19 cellular contexts compared by ENCODE assay signal in genomic region chr5:144072518-144072927, GRCh38.
DNase-seq lines count a peak whose midpoint lies in the region; ATAC-seq and TF ChIP-seq lines count a peak whose summit lies in the region.
"Had no signal": no experiment of that assay in that cellular context is flagged by ENCODE, and none has a peak within 500 bp of the region (broad histone marks: within the 10 kb centered on the region; RNA-seq: fewer than 3 reads in every experiment).

No MANE protein-coding gene starts in this region.

- H3K36me3 ChIP-seq in mesenchymal stem cell (ENCODE audit: control insufficient read depth in 1 of 2, insufficient read depth in 2 of 2, low read depth in 1 of 2, low read length in 2 of 2) (no peaks in the 10 kb centered on the region), testis (ENCODE audit: low read depth, missing control alignments) (no peaks in the 10 kb centered on the region)
- H3K36me3 ChIP-seq: tibial artery had no signal

- H2AFZ ChIP-seq in mesenchymal stem cell (ENCODE audit: low read depth, low read length), result no peak overlapping the region

- no peaks in the 10 kb centered on the region for H3K27me3 ChIP-seq in mesenchymal stem cell (ENCODE audit: control insufficient read depth in 1 of 2, insufficient read depth in 1 of 2, low read length in 2 of 2)
- H3K27me3 ChIP-seq in testis, result no peaks in the 10 kb centered on the region
- H3K27me3 ChIP-seq: tibial artery had no signal

- no peak for ATAC-seq in HG03280 (IDR thresholded peaks at IDR 0.05; ENCODE audit: unreplicated experiment)
- ATAC-seq: activated naive CD8-positive, alpha-beta T cell treated with anti-CD3 and anti-CD28 coated beads, Interleukin-2, amount 50 U/mL, for 24 hours; activated T-cell treated with anti-CD3 and anti-CD28 coated beads, Interleukin-2, amount 50 U/mL, for 4 hours; K562; T-helper 17 cell had no signal

- peak; percentile 40 for DNase-seq in AG20443 (ENCODE audit: low spot score)
- DNase-seq in NCI-H226, result peak; percentile 76
- DNase-seq in dedifferentiated amniotic fluid mesenchymal stem cell (ENCODE audit: extremely low spot score), result peak; percentile 80
- no peak for DNase-seq in mesenchymal stem cell
- no peak for DNase-seq in testis
- DNase-seq in activated CD4-positive, alpha-beta T cell treated with anti-CD3 and anti-CD28 coated beads, Interleukin-2, amount 50 U/mL, for 4 hours, result no peak
- no peak for DNase-seq in stimulated activated CD4-positive, alpha-beta T cell treated with anti-CD3 and anti-CD28 coated beads, Interleukin-4, amount 100 ng/mL, for 24 hours
- DNase-seq: activated CD4-positive, alpha-beta T cell treated with anti-CD3 and anti-CD28 coated beads, Interleukin-2, amount 10 ng/mL, durations not matched to agents 7 days and 5 days; activated naive CD8-positive, alpha-beta T cell treated with anti-CD3 and anti-CD28 coated beads, Interleukin-2, amount 50 U/mL, for 24 hours; activated T-cell treated with anti-CD3 and anti-CD28 coated beads, Interleukin-2, amount 50 U/mL, for 4 hours; C1 segment of cervical spinal cord; cortex of kidney; immature natural killer cell; NCI-H1436 treated with DMSO at 0.1 percent for 48 hours; NCI-H524 treated with DMSO at 0.1 percent for 48 hours; T-helper 17 cell; tibial artery had no signal

- no peak overlapping the region for H3K4me3 ChIP-seq in mesenchymal stem cell (ENCODE audit: insufficient read depth in 1 of 2, low read depth in 1 of 2, low read length in 2 of 2)
- H3K4me3 ChIP-seq in testis, result no peak overlapping the region
- H3K4me3 ChIP-seq: K562, tibial artery had no signal

- no peaks in the 10 kb centered on the region for H3K79me1 ChIP-seq in mesenchymal stem cell (replicated peaks; ENCODE audit: low read length, poor library complexity, severe bottlenecking)

- no peak overlapping the region for H2AK5ac ChIP-seq in mesenchymal stem cell (ENCODE audit: low read length, severe bottlenecking)

- no peak overlapping the region for H3K14ac ChIP-seq in mesenchymal stem cell (ENCODE audit: low read length in 2 of 2)

- intact Hi-C loops in testis (cut with DNase I; ENCODE audit: low total_unique reads), result no loop called here

- no peak overlapping the region for H3K18ac ChIP-seq in mesenchymal stem cell (ENCODE audit: low read depth in 1 of 2, low read length in 2 of 2)

- H4K8ac ChIP-seq in mesenchymal stem cell (ENCODE audit: low read length), result no peak overlapping the region

- no peak overlapping the region for H2BK5ac ChIP-seq in mesenchymal stem cell (ENCODE audit: low read depth, low read length, poor library complexity, severe bottlenecking)

- peak overlapping the region; percentile 50 for H3K9ac ChIP-seq in mesenchymal stem cell (ENCODE audit: low read length)

- H3K4ac ChIP-seq in mesenchymal stem cell (ENCODE audit: low read depth in 1 of 2, low read length in 2 of 2), result no peak overlapping the region

- no peak overlapping the region for H2BK12ac ChIP-seq in mesenchymal stem cell (ENCODE audit: low read length in 2 of 2)

- TF ChIP-seq CTCF in testis (IDR thresholded peaks at IDR 0.05), result no peak

- no peak overlapping the region for H4K91ac ChIP-seq in mesenchymal stem cell (ENCODE audit: low read length)

- no peak overlapping the region for H2BK120ac ChIP-seq in mesenchymal stem cell (ENCODE audit: low read depth, low read length)

- H3K23ac ChIP-seq in mesenchymal stem cell (ENCODE audit: low read length in 2 of 2), result no peak overlapping the region

- no peaks in the 10 kb centered on the region for H3K9me3 ChIP-seq in mesenchymal stem cell (ENCODE audit: control insufficient read depth, low read length)
- no peaks in the 10 kb centered on the region for H3K9me3 ChIP-seq in testis
- H3K9me3 ChIP-seq: tibial artery had no signal

- H3K27ac ChIP-seq in mesenchymal stem cell (ENCODE audit: low read length, poor library complexity, severe bottlenecking), result no peak overlapping the region
- no peak overlapping the region for H3K27ac ChIP-seq in testis
- H3K27ac ChIP-seq: tibial artery had no signal

- no peaks in the 10 kb centered on the region for H3K4me1 ChIP-seq in mesenchymal stem cell (ENCODE audit: control insufficient read depth, insufficient read depth, low read depth, low read length)
- H3K4me1 ChIP-seq in testis, result no peaks in the 10 kb centered on the region
- H3K4me1 ChIP-seq: tibial artery had no signal

- no peak for TF ChIP-seq POLR2A in testis (IDR thresholded peaks at IDR 0.05)

- H3K4me2 ChIP-seq in mesenchymal stem cell (ENCODE audit: low read length, poor library complexity, severe bottlenecking), result no peak overlapping the region

- no peak overlapping the region for H2BK15ac ChIP-seq in mesenchymal stem cell (ENCODE audit: low read depth, poor library complexity, severe bottlenecking)

Comparison
In these comparisons a context has a peak if more than half of its experiments do, and no peak if none do; other contexts are left out.
1. DNase-seq: peak in AG20443 (single experiment), NCI-H226 (single experiment) and dedifferentiated amniotic fluid mesenchymal stem cell (single experiment); none in mesenchymal stem cell (single experiment), testis (single experiment), activated CD4-positive, alpha-beta T cell treated with anti-CD3 and anti-CD28 coated beads, Interleukin-2, amount 50 U/mL, for 4 hours (0 of 2) and stimulated activated CD4-positive, alpha-beta T cell treated with anti-CD3 and anti-CD28 coated beads, Interleukin-4, amount 100 ng/mL, for 24 hours (single experiment).